Comparison of ENCODE assay signal across 8 cellular contexts in genomic region chr1:244918422-244919319, GRCh38. TPM values are rescaled to one million over a fixed set of nuclear protein-coding genes. Genes with fewer than 3 reads are reported as not detected.
DNase-seq lines count a peak whose midpoint lies in the region; ATAC-seq and TF ChIP-seq lines count a peak whose summit lies in the region.

No MANE protein-coding gene starts in this region.

- H3K4me3 ChIP-seq in OCI-LY3 (ENCODE audit: low read length) (peak overlapping the region; percentile 83), fibroblast of pulmonary artery (replicated peaks; ENCODE audit: low read depth, low read length) (peak overlapping the region; percentile 57), neural progenitor cell (peak overlapping the region; percentile 60), stomach (peak overlapping the region; percentile 55 to 61 (median 57))

- peak overlapping the region; percentile 55 for H3K27ac Mint-ChIP-seq in activated T-helper 1 cell treated with anti-CD3 and anti-CD28 coated beads, Interleukin-12 subunit alpha, Interleukin-12 subunit beta, Interleukin-2, Interleukin-4 antibody, amounts not matched to agents 30 ng/mL and 10 ng/mL and 1 ng/mL, durations not matched to agents 14 hours and 24 hours and 36 hours
- H3K27ac Mint-ChIP-seq in neural progenitor cell, result no peak overlapping the region

- intact Hi-C loops in activated T-helper 1 cell treated with anti-CD3 and anti-CD28 coated beads, Interleukin-12 subunit alpha, Interleukin-12 subunit beta, Interleukin-2, Interleukin-4 antibody, amounts not matched to agents 30 ng/mL and 10 ng/mL and 1 ng/mL, durations not matched to agents 14 hours and 24 hours and 36 hours (cut with micrococcal nuclease), result loop anchor here (1.0 to 5.0 kb wide), 3 partner anchors 51 to 124 kb away; partner anchors contain the start of gene HNRNPU
- intact Hi-C loops in stomach (cut with DNase I; ENCODE audit: low total_unique reads), result no loop called here

- H3K4me2 ChIP-seq in OCI-LY3 (ENCODE audit: low read length), result peak overlapping the region; percentile 91
- H3K4me2 ChIP-seq in neural progenitor cell, result peak overlapping the region; percentile 86

- WGBS in stomach, 5 donors, result 5 to 14% (median 5%) methylated on average over 22 to 62 of the region's 62 CpGs

- DNase-seq in A172 (ENCODE audit: low spot score), result peak; percentile 19
- peak; percentile 39 for DNase-seq in activated T-helper 1 cell treated with anti-CD3 and anti-CD28 coated beads, Interleukin-12 subunit alpha, Interleukin-12 subunit beta, Interleukin-2, Interleukin-4 antibody, amounts not matched to agents 30 ng/mL and 10 ng/mL and 1 ng/mL, durations not matched to agents 14 hours and 24 hours and 36 hours (ENCODE audit: low spot score)
- DNase-seq in fibroblast of pulmonary artery (ENCODE audit: low read depth), result peak; percentile 44
- DNase-seq in neural progenitor cell (ENCODE audit: low spot score), result peak; percentile 55
- DNase-seq in stomach, result peak; percentile 26

- H3K27me3 ChIP-seq in OCI-LY3 (ENCODE audit: low read depth, low read length) (no peaks in the 10 kb centered on the region), neural progenitor cell (peaks cover 36% of the 10 kb centered on the region), stomach (no peaks in the 10 kb centered on the region)

- peaks cover 30% of the 10 kb centered on the region for H3K27me3 Mint-ChIP-seq in activated T-helper 1 cell treated with anti-CD3 and anti-CD28 coated beads, Interleukin-12 subunit alpha, Interleukin-12 subunit beta, Interleukin-2, Interleukin-4 antibody, amounts not matched to agents 30 ng/mL and 10 ng/mL and 1 ng/mL, durations not matched to agents 14 hours and 24 hours and 36 hours (ENCODE audit: insufficient read depth)
- H3K27me3 Mint-ChIP-seq in neural progenitor cell (ENCODE audit: insufficient read depth, low read depth), result peaks cover 4% of the 10 kb centered on the region

- H3K9ac ChIP-seq in OCI-LY3 (ENCODE audit: low read length), result peak overlapping the region; percentile 62
- no peak overlapping the region for H3K9ac ChIP-seq in neural progenitor cell

- peak; percentile 59 for ATAC-seq in GM18505 (IDR thresholded peaks at IDR 0.05; ENCODE audit: unreplicated experiment)
- peak; percentile 66 for ATAC-seq in HG03175 (IDR thresholded peaks at IDR 0.05; ENCODE audit: unreplicated experiment)

- H4K20me1 ChIP-seq in OCI-LY3 (ENCODE audit: insufficient read depth, low read length) (no peaks in the 10 kb centered on the region), neural progenitor cell (ENCODE audit: low read depth) (no peaks in the 10 kb centered on the region)

- peak overlapping the region; percentile 94 for H2AFZ ChIP-seq in OCI-LY3 (ENCODE audit: low read depth, low read length)
- peak overlapping the region; percentile 85 for H2AFZ ChIP-seq in neural progenitor cell (replicated peaks)

- peak overlapping the region; percentile 82 for H3K4me3 Mint-ChIP-seq in activated T-helper 1 cell treated with anti-CD3 and anti-CD28 coated beads, Interleukin-12 subunit alpha, Interleukin-12 subunit beta, Interleukin-2, Interleukin-4 antibody, amounts not matched to agents 30 ng/mL and 10 ng/mL and 1 ng/mL, durations not matched to agents 14 hours and 24 hours and 36 hours
- peak overlapping the region; percentile 89 for H3K4me3 Mint-ChIP-seq in neural progenitor cell

- H3K36me3 Mint-ChIP-seq in activated T-helper 1 cell treated with anti-CD3 and anti-CD28 coated beads, Interleukin-12 subunit alpha, Interleukin-12 subunit beta, Interleukin-2, Interleukin-4 antibody, amounts not matched to agents 30 ng/mL and 10 ng/mL and 1 ng/mL, durations not matched to agents 14 hours and 24 hours and 36 hours (ENCODE audit: low read depth), result peaks cover 1% of the 10 kb centered on the region
- H3K36me3 Mint-ChIP-seq in neural progenitor cell, result no peaks in the 10 kb centered on the region

- H3K9me3 ChIP-seq in OCI-LY3 (ENCODE audit: insufficient read depth, low read length) (no peaks in the 10 kb centered on the region), neural progenitor cell (ENCODE audit: low read depth) (no peaks in the 10 kb centered on the region), stomach (no peaks in the 10 kb centered on the region)

- peak; percentile 64 for TF ChIP-seq POLR2A in GM18505 (IDR thresholded peaks at IDR 0.05; ENCODE audit: borderline replicate concordance, extremely low read depth, insufficient read depth, insufficient read length)
- no peak for TF ChIP-seq POLR2A in stomach (IDR thresholded peaks at IDR 0.05)

- peak; percentile 19; the same call in 1 of the 2 replicates for TF ChIP-seq CTCF in OCI-LY3 (IDR thresholded peaks at IDR 0.05; ENCODE audit: low read depth, low read length)
- TF ChIP-seq CTCF in fibroblast of pulmonary artery (IDR thresholded peaks at IDR 0.05; ENCODE audit: low read length, missing control alignments), result no peak
- no peak for TF ChIP-seq CTCF in neural progenitor cell (IDR thresholded peaks at IDR 0.05)
- peak in 2 of 7 experiments; percentile 8 to 11 for TF ChIP-seq CTCF in stomach (IDR thresholded peaks at IDR 0.05)

- no peak for TF ChIP-seq EP300 in stomach (IDR thresholded peaks at IDR 0.05)

- peaks cover 14% of the 10 kb centered on the region for H3K4me1 Mint-ChIP-seq in activated T-helper 1 cell treated with anti-CD3 and anti-CD28 coated beads, Interleukin-12 subunit alpha, Interleukin-12 subunit beta, Interleukin-2, Interleukin-4 antibody, amounts not matched to agents 30 ng/mL and 10 ng/mL and 1 ng/mL, durations not matched to agents 14 hours and 24 hours and 36 hours (ENCODE audit: low read depth)
- peaks cover 10% of the 10 kb centered on the region for H3K4me1 Mint-ChIP-seq in neural progenitor cell

- no peak overlapping the region for H3K27ac ChIP-seq in OCI-LY3 (ENCODE audit: low read length)
- H3K27ac ChIP-seq in neural progenitor cell, result no peak overlapping the region
- H3K27ac ChIP-seq in stomach, result peak overlapping the region in 2 of 5 donors; percentile 42 to 66

- H3K79me2 ChIP-seq in OCI-LY3 (ENCODE audit: low read length) (no peaks in the 10 kb centered on the region), neural progenitor cell (ENCODE audit: low read depth) (no peaks in the 10 kb centered on the region)

- peaks cover 7% of the 10 kb centered on the region for H3F3A ChIP-seq in neural progenitor cell (ENCODE audit: low read depth)

- peaks cover 29% of the 10 kb centered on the region for H3K4me1 ChIP-seq in OCI-LY3 (ENCODE audit: low read length)
- H3K4me1 ChIP-seq in neural progenitor cell, result peaks cover 4% of the 10 kb centered on the region
- H3K4me1 ChIP-seq in stomach, result peaks cover 0 to 13% (median 10%) of the 10 kb centered on the region in 4 donors

- no peaks in the 10 kb centered on the region for H3K9me3 Mint-ChIP-seq in activated T-helper 1 cell treated with anti-CD3 and anti-CD28 coated beads, Interleukin-12 subunit alpha, Interleukin-12 subunit beta, Interleukin-2, Interleukin-4 antibody, amounts not matched to agents 30 ng/mL and 10 ng/mL and 1 ng/mL, durations not matched to agents 14 hours and 24 hours and 36 hours
- no peaks in the 10 kb centered on the region for H3K9me3 Mint-ChIP-seq in neural progenitor cell

- H3K36me3 ChIP-seq in OCI-LY3 (replicated peaks; ENCODE audit: low read depth, low read length) (no peaks in the 10 kb centered on the region), neural progenitor cell (no peaks in the 10 kb centered on the region), stomach (no peaks in the 10 kb centered on the region)

RNA-seq across cellular contexts. Expression of gene HNRNPU, which starts 54.3 kb away (rescaled TPM):
- 520 and 628 TPM in 2 replicates for total RNA-seq in A172 (2014; rRNA removed; shearing (Covaris generic))
- total RNA-seq in activated T-helper 1 cell treated with anti-CD3 and anti-CD28 coated beads, Interleukin-12 subunit alpha, Interleukin-12 subunit beta, Interleukin-2, Interleukin-4 antibody, amounts not matched to agents 30 ng/mL and 10 ng/mL and 1 ng/mL, durations not matched to agents 14 hours and 24 hours and 36 hours, result 566 and 573 TPM in 2 replicates
- total RNA-seq in neural progenitor cell (ENCODE audit: low replicate concordance) (543 and 856 TPM in 2 replicates), stomach (100 to 1,000 TPM; 308 to 533 (median 327) TPM)
- 100 to 1,000 TPM in 1 of 3 donors, 10 to 100 TPM in 2; 76.3 to 132 (median 94.9) TPM for polyA plus RNA-seq in stomach
